24 cellular contexts compared by ENCODE assay signal in genomic region chr1:76005755-76006154, GRCh38.
"Had no signal": no experiment of that assay in that cellular context is flagged by ENCODE, and none has a peak within 500 bp of the region (broad histone marks: within the 10 kb centered on the region; RNA-seq: fewer than 3 reads in every experiment).

No MANE protein-coding gene starts in this region.

- ATAC-seq: activated CD8-positive, alpha-beta T cell treated with anti-CD3 and anti-CD28 coated beads, Interleukin-2, amount 10 ng/mL, durations not matched to agents 7 days and 5 days; esophagus mucosa; heart right ventricle; left colon; right lobe of liver; stimulated activated effector memory CD8-positive, alpha-beta T cell treated with anti-CD3 and anti-CD28 coated beads, Interleukin-12 subunit alpha, Interleukin-12 subunit beta, amount 100 ng/mL, for 72 hours; stimulated activated naive CD8-positive, alpha-beta T cell treated with anti-CD3 and anti-CD28 coated beads, Interleukin-15, amount 100 ng/mL, for 72 hours had no signal

- H3K4me3 Mint-ChIP-seq: activated CD4-positive, alpha-beta T cell treated with anti-CD3 and anti-CD28 coated beads, Interleukin-2, amount 10 ng/mL, durations not matched to agents 7 days and 5 days; activated CD8-positive, alpha-beta T cell treated with anti-CD3 and anti-CD28 coated beads, Interleukin-2, amount 10 ng/mL, durations not matched to agents 7 days and 5 days; activated naive CD4-positive, alpha-beta T cell treated with anti-CD3 and anti-CD28 coated beads, Interleukin-2, amount 50 U/mL, for 24 hours; dendritic cell treated with granulocyte-macrophage colony-stimulating factor and Interleukin-4, amounts not matched to agents 40 ng/mL and 50 ng/mL, for 4 days; naive B cell; stimulated activated effector memory CD8-positive, alpha-beta T cell treated with anti-CD3 and anti-CD28 coated beads, Interleukin-12 subunit alpha, Interleukin-12 subunit beta, amount 100 ng/mL, for 72 hours; stimulated activated naive CD8-positive, alpha-beta T cell treated with anti-CD3 and anti-CD28 coated beads, Interleukin-15, amount 100 ng/mL, for 72 hours; T-helper 2 cell treated with Interferon-gamma antibody and Interleukin-4, amounts not matched to agents 5 μg/mL and 100 μg/mL, for 36 hours had no signal

- H3K4me3 ChIP-seq: heart right ventricle, right lobe of liver, skin epidermis, tibial artery had no signal

- H3K79me2 ChIP-seq: parathyroid adenoma had no signal

- H3K36me3 Mint-ChIP-seq: activated naive CD4-positive, alpha-beta T cell treated with anti-CD3 and anti-CD28 coated beads, Interleukin-2, amount 50 U/mL, for 24 hours; naive B cell; stimulated activated effector memory CD8-positive, alpha-beta T cell treated with anti-CD3 and anti-CD28 coated beads, Interleukin-12 subunit alpha, Interleukin-12 subunit beta, amount 100 ng/mL, for 72 hours had no signal

- H3K9me3 ChIP-seq: heart right ventricle, right lobe of liver, tibial artery had no signal

- H3K9me3 Mint-ChIP-seq: activated CD4-positive, alpha-beta T cell treated with anti-CD3 and anti-CD28 coated beads, Interleukin-2, amount 10 ng/mL, durations not matched to agents 7 days and 5 days; activated naive CD4-positive, alpha-beta T cell treated with anti-CD3 and anti-CD28 coated beads, Interleukin-2, amount 50 U/mL, for 24 hours; dendritic cell treated with granulocyte-macrophage colony-stimulating factor and Interleukin-4, amounts not matched to agents 40 ng/mL and 50 ng/mL, for 4 days; stimulated activated effector memory CD8-positive, alpha-beta T cell treated with anti-CD3 and anti-CD28 coated beads, Interleukin-12 subunit alpha, Interleukin-12 subunit beta, amount 100 ng/mL, for 72 hours; T-helper 2 cell treated with Interferon-gamma antibody and Interleukin-4, amounts not matched to agents 5 μg/mL and 100 μg/mL, for 36 hours had no signal

- H3K27me3 Mint-ChIP-seq: activated CD4-positive, alpha-beta T cell treated with anti-CD3 and anti-CD28 coated beads, Interleukin-2, amount 10 ng/mL, durations not matched to agents 7 days and 5 days; activated naive CD4-positive, alpha-beta T cell treated with anti-CD3 and anti-CD28 coated beads, Interleukin-2, amount 50 U/mL, for 24 hours; dendritic cell treated with granulocyte-macrophage colony-stimulating factor and Interleukin-4, amounts not matched to agents 40 ng/mL and 50 ng/mL, for 4 days; stimulated activated naive CD8-positive, alpha-beta T cell treated with anti-CD3 and anti-CD28 coated beads, Interleukin-15, amount 100 ng/mL, for 72 hours had no signal

- H3K9ac ChIP-seq: parathyroid adenoma had no signal

- H2AFZ ChIP-seq: parathyroid adenoma had no signal

- H3K4me1 Mint-ChIP-seq: activated CD4-positive, alpha-beta T cell treated with anti-CD3 and anti-CD28 coated beads, Interleukin-2, amount 10 ng/mL, durations not matched to agents 7 days and 5 days; activated naive CD4-positive, alpha-beta T cell treated with anti-CD3 and anti-CD28 coated beads, Interleukin-2, amount 50 U/mL, for 24 hours; naive B cell; stimulated activated effector memory CD8-positive, alpha-beta T cell treated with anti-CD3 and anti-CD28 coated beads, Interleukin-12 subunit alpha, Interleukin-12 subunit beta, amount 100 ng/mL, for 72 hours; stimulated activated naive CD8-positive, alpha-beta T cell treated with anti-CD3 and anti-CD28 coated beads, Interleukin-15, amount 100 ng/mL, for 72 hours had no signal

- H3K36me3 ChIP-seq: brain microvascular endothelial cell, heart right ventricle, right lobe of liver, tibial artery, WERI-Rb-1 had no signal

- H3K27ac ChIP-seq: brain microvascular endothelial cell, heart right ventricle, parathyroid adenoma, right lobe of liver, skin epidermis, tibial artery, WERI-Rb-1 had no signal

- H3K4me1 ChIP-seq: heart right ventricle, parathyroid adenoma, right lobe of liver, tibial artery had no signal

- H3K27me3 ChIP-seq: brain microvascular endothelial cell, heart right ventricle, right lobe of liver, tibial artery had no signal

- H3K27ac Mint-ChIP-seq: activated CD4-positive, alpha-beta T cell treated with anti-CD3 and anti-CD28 coated beads, Interleukin-2, amount 10 ng/mL, durations not matched to agents 7 days and 5 days; activated CD8-positive, alpha-beta T cell treated with anti-CD3 and anti-CD28 coated beads, Interleukin-2, amount 10 ng/mL, durations not matched to agents 7 days and 5 days; activated naive CD4-positive, alpha-beta T cell treated with anti-CD3 and anti-CD28 coated beads, Interleukin-2, amount 50 U/mL, for 24 hours; dendritic cell treated with granulocyte-macrophage colony-stimulating factor and Interleukin-4, amounts not matched to agents 40 ng/mL and 50 ng/mL, for 4 days; stimulated activated effector memory CD8-positive, alpha-beta T cell treated with anti-CD3 and anti-CD28 coated beads, Interleukin-12 subunit alpha, Interleukin-12 subunit beta, amount 100 ng/mL, for 72 hours; stimulated activated naive CD8-positive, alpha-beta T cell treated with anti-CD3 and anti-CD28 coated beads, Interleukin-15, amount 100 ng/mL, for 72 hours; T-helper 2 cell treated with Interferon-gamma antibody and Interleukin-4, amounts not matched to agents 5 μg/mL and 100 μg/mL, for 36 hours had no signal

- DNase-seq: activated CD4-positive, alpha-beta T cell treated with anti-CD3 and anti-CD28 coated beads, Interleukin-2, amount 10 ng/mL, durations not matched to agents 7 days and 5 days; activated CD4-positive, CD25-positive, alpha-beta regulatory T cell treated with anti-CD3 and anti-CD28 coated beads, Interleukin-2, amount 50 U/mL, for 72 hours; activated CD8-positive, alpha-beta T cell treated with anti-CD3 and anti-CD28 coated beads, Interleukin-2, amount 10 ng/mL, durations not matched to agents 7 days and 5 days; activated gamma-delta T cell treated with Interleukin-2 at 50 U/mL for 16 hours; aorta; caudate nucleus; effector memory CD4-positive, alpha-beta T cell; heart right ventricle; left colon; naive B cell; nucleus accumbens; right lobe of liver; stimulated activated CD4-positive, alpha-beta T cell treated with anti-CD3 and anti-CD28 coated beads, Interleukin-2, amount 100 ng/mL, for 24 hours; stimulated activated naive CD8-positive, alpha-beta T cell treated with anti-CD3 and anti-CD28 coated beads, Interleukin-15, amount 100 ng/mL, for 72 hours; tibial artery; WERI-Rb-1 had no signal
